Comparison of ENCODE assay signal across 21 cellular contexts in genomic region chr19:48085077-48085476, GRCh38. TPM values are rescaled to one million over a fixed set of nuclear protein-coding genes. Genes with fewer than 3 reads are reported as not detected.
"Had no signal": no experiment of that assay in that cellular context is flagged by ENCODE, and none has a peak within 500 bp of the region (broad histone marks: within the 10 kb centered on the region; RNA-seq: fewer than 3 reads in every experiment).

No MANE protein-coding gene starts in this region.

- H3K4me3 Mint-ChIP-seq: activated CD8-positive, alpha-beta memory T cell treated with anti-CD3 and anti-CD28 coated beads, Interleukin-2, amount 10 ng/mL, durations not matched to agents 7 days and 5 days; activated naive CD8-positive, alpha-beta T cell treated with anti-CD3 and anti-CD28 coated beads for 36 hours; activated T-cell treated with anti-CD3 and anti-CD28 coated beads, Interleukin-2, amount 50 U/mL, for 4 hours; natural killer cell treated with Interleukin-12 subunit alpha and Interleukin-12 subunit beta and Interleukin-15 and Interleukin-18, amount 100 ng/mL, for 72 hours; T-helper 2 cell treated with Interferon-gamma antibody and Interleukin-4, amounts not matched to agents 5 μg/mL and 100 μg/mL, for 36 hours had no signal

- ATAC-seq: activated CD8-positive, alpha-beta memory T cell treated with anti-CD3 and anti-CD28 coated beads, Interleukin-2, amount 10 ng/mL, durations not matched to agents 7 days and 5 days; activated T-cell treated with anti-CD3 and anti-CD28 coated beads, Interleukin-2, amount 50 U/mL, for 4 hours; heart left ventricle; left lobe of liver; natural killer cell treated with Interleukin-12 subunit alpha and Interleukin-12 subunit beta and Interleukin-15 and Interleukin-18, amount 100 ng/mL, for 72 hours had no signal

- H3K36me3 Mint-ChIP-seq: activated CD8-positive, alpha-beta memory T cell treated with anti-CD3 and anti-CD28 coated beads, Interleukin-2, amount 10 ng/mL, durations not matched to agents 7 days and 5 days; activated naive CD8-positive, alpha-beta T cell treated with anti-CD3 and anti-CD28 coated beads for 36 hours; natural killer cell treated with Interleukin-12 subunit alpha and Interleukin-12 subunit beta and Interleukin-15 and Interleukin-18, amount 100 ng/mL, for 72 hours had no signal

- DNase-seq: activated CD4-positive, alpha-beta T cell treated with anti-CD3 and anti-CD28 coated beads for 1 hour; activated CD4-positive, alpha-beta T cell treated with anti-CD3 and anti-CD28 coated beads, Interleukin-2, amount 50 U/mL, for 48 hours; activated CD8-positive, alpha-beta memory T cell treated with anti-CD3 and anti-CD28 coated beads, Interleukin-2, amount 10 ng/mL, durations not matched to agents 7 days and 5 days; activated gamma-delta T cell treated with Interleukin-2 at 50 U/mL for 16 hours; activated naive CD8-positive, alpha-beta T cell treated with anti-CD3 and anti-CD28 coated beads for 36 hours; activated T-cell treated with anti-CD3 and anti-CD28 coated beads, Interleukin-2, amount 50 U/mL, for 4 hours; heart left ventricle; mammary epithelial cell; ovary; small intestine; SW 1271 had no signal

- H3K27ac ChIP-seq: heart left ventricle, ovary, tibial nerve had no signal

- H3K9me3 ChIP-seq: heart left ventricle, ovary had no signal

- H3K4me1 Mint-ChIP-seq: activated CD8-positive, alpha-beta memory T cell treated with anti-CD3 and anti-CD28 coated beads, Interleukin-2, amount 10 ng/mL, durations not matched to agents 7 days and 5 days; activated naive CD8-positive, alpha-beta T cell treated with anti-CD3 and anti-CD28 coated beads for 36 hours had no signal

- H3K27ac Mint-ChIP-seq: activated CD8-positive, alpha-beta memory T cell treated with anti-CD3 and anti-CD28 coated beads, Interleukin-2, amount 10 ng/mL, durations not matched to agents 7 days and 5 days; activated naive CD8-positive, alpha-beta T cell treated with anti-CD3 and anti-CD28 coated beads for 36 hours; natural killer cell treated with Interleukin-12 subunit alpha and Interleukin-12 subunit beta and Interleukin-15 and Interleukin-18, amount 100 ng/mL, for 72 hours; T-helper 2 cell treated with Interferon-gamma antibody and Interleukin-4, amounts not matched to agents 5 μg/mL and 100 μg/mL, for 36 hours had no signal

- H3K27me3 ChIP-seq: heart left ventricle, ovary, tibial nerve had no signal

- H3K4me3 ChIP-seq: heart left ventricle, ovary, tibial nerve had no signal

- H3K9me3 Mint-ChIP-seq: activated naive CD8-positive, alpha-beta T cell treated with anti-CD3 and anti-CD28 coated beads for 36 hours; activated T-cell treated with anti-CD3 and anti-CD28 coated beads, Interleukin-2, amount 50 U/mL, for 4 hours; natural killer cell treated with Interleukin-12 subunit alpha and Interleukin-12 subunit beta and Interleukin-15 and Interleukin-18, amount 100 ng/mL, for 72 hours; T-helper 2 cell treated with Interferon-gamma antibody and Interleukin-4, amounts not matched to agents 5 μg/mL and 100 μg/mL, for 36 hours had no signal

- H3K36me3 ChIP-seq: ovary had no signal

- H3K4me1 ChIP-seq: heart left ventricle, tibial nerve had no signal

RNA-seq across cellular contexts. Expression of gene CABP5, which starts 41.2 kb away (rescaled TPM):
- total RNA-seq: activated CD8-positive, alpha-beta memory T cell treated with anti-CD3 and anti-CD28 coated beads, Interleukin-2, amount 10 ng/mL, durations not matched to agents 7 days and 5 days; activated naive CD8-positive, alpha-beta T cell treated with anti-CD3 and anti-CD28 coated beads for 36 hours; activated T-cell treated with anti-CD3 and anti-CD28 coated beads, Interleukin-2, amount 50 U/mL, for 4 hours; aorta; bronchial epithelial cell; endothelial cell of umbilical vein; frontal cortex; heart left ventricle; left lobe of liver; mammary epithelial cell; mucosa of gallbladder; natural killer cell treated with Interleukin-12 subunit alpha and Interleukin-12 subunit beta and Interleukin-15 and Interleukin-18, amount 100 ng/mL, for 72 hours; ovary; renal cortical epithelial cell; tibial nerve had no signal
- polyA plus RNA-seq: aorta, endothelial cell of umbilical vein, heart left ventricle, mammary epithelial cell, ovary, small intestine had no signal
